ENCODE assay signal across 15 cellular contexts in the genomic region with DNA sequence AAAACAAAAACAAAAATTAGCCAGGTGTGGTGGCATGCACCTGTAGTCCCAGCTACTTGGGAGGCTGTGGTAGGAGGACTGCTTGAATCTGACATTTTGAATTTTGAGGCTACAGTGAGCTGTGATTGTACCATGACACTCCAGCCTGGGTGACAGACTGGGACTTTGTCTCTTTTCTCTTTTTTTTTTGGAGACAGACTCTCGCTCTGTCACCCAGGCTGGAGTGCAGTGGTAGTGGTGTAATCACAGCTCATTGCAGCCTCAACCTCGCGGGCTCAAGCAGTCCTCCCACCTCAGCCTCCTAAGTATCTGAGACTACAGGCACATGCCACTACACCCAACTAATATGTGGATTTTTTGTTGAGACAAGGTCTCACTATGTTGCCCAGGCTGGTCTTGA. TPM values are rescaled to one million over a fixed set of nuclear protein-coding genes. Genes with fewer than 3 reads are reported as not detected.
A peak's percentile ranks its signal among the peaks of the same experiment; 100 is the strongest.
DNase-seq lines count a peak whose midpoint lies in the region; ATAC-seq and TF ChIP-seq lines count a peak whose summit lies in the region.
"Had no signal": no experiment of that assay in that cellular context is flagged by ENCODE, and none has a peak within 500 bp of the region (broad histone marks: within the 10 kb centered on the region; RNA-seq: fewer than 3 reads in every experiment).

No MANE protein-coding gene starts in this region.

- no peak overlapping the region for H3K9ac ChIP-seq in colonic mucosa (ENCODE audit: low read depth in 2 of 2, low read length in 2 of 2)
- H3K9ac ChIP-seq: GM23248 had no signal

- peaks cover 78% of the 10 kb centered on the region for H3K4me1 Mint-ChIP-seq in activated CD4-positive, alpha-beta T cell treated with anti-CD3 and anti-CD28 coated beads, Interleukin-2, amount 10 ng/mL, durations not matched to agents 7 days and 5 days
- H3K4me1 Mint-ChIP-seq in CD4-positive, alpha-beta T cell (ENCODE audit: low read depth): peaks cover 75% of the 10 kb centered on the region
- H3K4me1 Mint-ChIP-seq in activated naive CD8-positive, alpha-beta T cell treated with anti-CD3 and anti-CD28 coated beads, Interleukin-2, amount 10 ng/mL, durations not matched to agents 7 days and 5 days: peaks cover 60% of the 10 kb centered on the region
- H3K4me1 Mint-ChIP-seq in natural killer cell: peaks cover 78 to 79% of the 10 kb centered on the region in 2 donors

- WGBS in ovary, 3 donors: 93 to 100% (median 100%) methylated on average over 3 of the region's 3 CpGs

- CTCF ChIA-PET in activated CD4-positive, alpha-beta T cell treated with anti-CD3 and anti-CD28 coated beads, Interleukin-2, amount 10 ng/mL, durations not matched to agents 7 days and 5 days (lab: Charles Lee): interaction anchor here (0.6 to 0.7 kb wide), 2 partner anchors 158 to 309 kb away, joined by 3 read pairs; no protein-coding TSS in a partner anchor
- CTCF ChIA-PET in CD4-positive, alpha-beta T cell (lab: Charles Lee): no interaction called here

- H3K27ac Mint-ChIP-seq in activated CD4-positive, alpha-beta T cell treated with anti-CD3 and anti-CD28 coated beads, Interleukin-2, amount 10 ng/mL, durations not matched to agents 7 days and 5 days: peak overlapping the region; percentile 25
- peak overlapping the region; percentile 78 for H3K27ac Mint-ChIP-seq in CD4-positive, alpha-beta T cell
- peak overlapping the region; percentile 16 for H3K27ac Mint-ChIP-seq in activated naive CD8-positive, alpha-beta T cell treated with anti-CD3 and anti-CD28 coated beads, Interleukin-2, amount 10 ng/mL, durations not matched to agents 7 days and 5 days
- peak overlapping the region; percentile 81 to 88 for H3K27ac Mint-ChIP-seq in natural killer cell

- no peak for TF ChIP-seq CTCF in CD4-positive, alpha-beta T cell (IDR thresholded peaks at IDR 0.05)
- no peak for TF ChIP-seq CTCF in natural killer cell (IDR thresholded peaks at IDR 0.05)
- no peak for TF ChIP-seq CTCF in colonic mucosa (IDR thresholded peaks at IDR 0.05)
- no peak for TF ChIP-seq CTCF in ovary (IDR thresholded peaks at IDR 0.05)

- no peaks in the 10 kb centered on the region for H3K4me1 ChIP-seq in colonic mucosa
- peaks cover 5% of the 10 kb centered on the region for H3K4me1 ChIP-seq in ovary (ENCODE audit: insufficient read depth)

- peaks cover 46% of the 10 kb centered on the region for H3K36me3 Mint-ChIP-seq in activated CD4-positive, alpha-beta T cell treated with anti-CD3 and anti-CD28 coated beads, Interleukin-2, amount 10 ng/mL, durations not matched to agents 7 days and 5 days (ENCODE audit: low read depth)
- H3K36me3 Mint-ChIP-seq in CD4-positive, alpha-beta T cell (ENCODE audit: low read depth): peaks cover 59% of the 10 kb centered on the region
- H3K36me3 Mint-ChIP-seq in activated naive CD8-positive, alpha-beta T cell treated with anti-CD3 and anti-CD28 coated beads, Interleukin-2, amount 10 ng/mL, durations not matched to agents 7 days and 5 days: peaks cover 39% of the 10 kb centered on the region
- H3K36me3 Mint-ChIP-seq in natural killer cell: no peaks in the 10 kb centered on the region

- no peaks in the 10 kb centered on the region for H3K9me3 ChIP-seq in CD4-positive, alpha-beta T cell (ENCODE audit: control insufficient read depth, low read length)
- no peaks in the 10 kb centered on the region for H3K9me3 ChIP-seq in colonic mucosa
- no peaks in the 10 kb centered on the region for H3K9me3 ChIP-seq in ovary

- H3K27me3 Mint-ChIP-seq in activated CD4-positive, alpha-beta T cell treated with anti-CD3 and anti-CD28 coated beads, Interleukin-2, amount 10 ng/mL, durations not matched to agents 7 days and 5 days: no peaks in the 10 kb centered on the region
- no peaks in the 10 kb centered on the region for H3K27me3 Mint-ChIP-seq in CD4-positive, alpha-beta T cell
- no peaks in the 10 kb centered on the region for H3K27me3 Mint-ChIP-seq in activated naive CD8-positive, alpha-beta T cell treated with anti-CD3 and anti-CD28 coated beads, Interleukin-2, amount 10 ng/mL, durations not matched to agents 7 days and 5 days
- no peaks in the 10 kb centered on the region for H3K27me3 Mint-ChIP-seq in natural killer cell (ENCODE audit: low read depth in 2 of 2)

- H3K27me3 ChIP-seq in CD4-positive, alpha-beta T cell (ENCODE audit: control insufficient read depth, insufficient read depth, low read length): no peaks in the 10 kb centered on the region
- no peaks in the 10 kb centered on the region for H3K27me3 ChIP-seq in colonic mucosa
- H3K27me3 ChIP-seq in ovary: no peaks in the 10 kb centered on the region

- no peak overlapping the region for H3K4me3 Mint-ChIP-seq in activated CD4-positive, alpha-beta T cell treated with anti-CD3 and anti-CD28 coated beads, Interleukin-2, amount 10 ng/mL, durations not matched to agents 7 days and 5 days
- no peak overlapping the region for H3K4me3 Mint-ChIP-seq in CD4-positive, alpha-beta T cell
- H3K4me3 Mint-ChIP-seq in activated naive CD8-positive, alpha-beta T cell treated with anti-CD3 and anti-CD28 coated beads, Interleukin-2, amount 10 ng/mL, durations not matched to agents 7 days and 5 days: no peak overlapping the region
- no peak overlapping the region for H3K4me3 Mint-ChIP-seq in natural killer cell

- POLR2A ChIA-PET in activated CD4-positive, alpha-beta T cell treated with anti-CD3 and anti-CD28 coated beads, Interleukin-2, amount 10 ng/mL, durations not matched to agents 7 days and 5 days (lab: Charles Lee): interaction anchor here (0.6 kb wide), 1 partner anchor 94 kb away, joined by 3 read pairs; no protein-coding TSS in a partner anchor
- POLR2A ChIA-PET in CD4-positive, alpha-beta T cell (lab: Charles Lee): interaction anchor here (0.6 kb wide), 1 partner anchor 431 kb away, joined by 3 read pairs; no protein-coding TSS in a partner anchor
- POLR2A ChIA-PET in activated naive CD8-positive, alpha-beta T cell treated with anti-CD3 and anti-CD28 coated beads, Interleukin-2, amount 10 ng/mL, durations not matched to agents 7 days and 5 days (lab: Charles Lee): no interaction called here

- H3K36me3 ChIP-seq in colonic mucosa: no peaks in the 10 kb centered on the region
- H3K36me3 ChIP-seq in ovary: no peaks in the 10 kb centered on the region

- no peak for TF ChIP-seq EP300 in ovary (IDR thresholded peaks at IDR 0.05)

- intact Hi-C loops in CD4-positive, alpha-beta T cell (cut with DNase I, micrococcal nuclease): loop anchor here in 1 of 2 experiments (2.0 kb wide), 1 partner anchor 14 kb away; no protein-coding TSS in a partner anchor
- intact Hi-C loops in natural killer cell (cut with micrococcal nuclease) (no loop called here), colonic mucosa (cut with DNase I) (no loop called here), ovary (cut with DNase I) (no loop called here)

- DNase-seq in activated CD4-positive, alpha-beta T cell treated with anti-CD3 and anti-CD28 coated beads, Interleukin-2, amount 10 ng/mL, durations not matched to agents 7 days and 5 days: no peak
- no peak for DNase-seq in activated CD4-positive, alpha-beta T cell treated with anti-CD3 and anti-CD28 coated beads, Interleukin-2, amount 50 U/mL, for 1 hour
- no peak for DNase-seq in CD4-positive, alpha-beta T cell
- DNase-seq in activated naive CD8-positive, alpha-beta T cell treated with anti-CD3 and anti-CD28 coated beads, Interleukin-2, amount 10 ng/mL, durations not matched to agents 7 days and 5 days: no peak
- DNase-seq in natural killer cell (no peak), colonic mucosa (no peak), ovary (no peak), SKM-1 treated with dmso at 0.1 percent for 144 hours (lab: John Stamatoyannopoulos, UW; ENCODE audit: unreplicated experiment) (no peak)
- DNase-seq: 8988T, C1 segment of cervical spinal cord, GM23248, NCI-H1417, NCI-H1930, NCI-H2171 treated with DMSO at 0.1 percent for 48 hours, NCI-H82 had no signal

- H3K27ac ChIP-seq in CD4-positive, alpha-beta T cell (ENCODE audit: low read depth, low read length): no peak overlapping the region
- no peak overlapping the region for H3K27ac ChIP-seq in colonic mucosa
- no peak overlapping the region for H3K27ac ChIP-seq in ovary
- H3K27ac ChIP-seq: GM23248 had no signal

- no peak for TF ChIP-seq POLR2A in ovary (IDR thresholded peaks at IDR 0.05)

- no peak for ATAC-seq in CD4-positive, alpha-beta T cell (ENCODE audit: poor library complexity)
- ATAC-seq in activated naive CD8-positive, alpha-beta T cell treated with anti-CD3 and anti-CD28 coated beads, Interleukin-2, amount 10 ng/mL, durations not matched to agents 7 days and 5 days (ENCODE audit: low read depth): no peak
- peak; percentile 36 to 47 (median 40) for ATAC-seq in natural killer cell

- H3K4me3 ChIP-seq in colonic mucosa (no peak overlapping the region), ovary (no peak overlapping the region)
- H3K4me3 ChIP-seq: GM23248 had no signal

- H3K9me3 Mint-ChIP-seq in activated CD4-positive, alpha-beta T cell treated with anti-CD3 and anti-CD28 coated beads, Interleukin-2, amount 10 ng/mL, durations not matched to agents 7 days and 5 days: no peaks in the 10 kb centered on the region
- H3K9me3 Mint-ChIP-seq in CD4-positive, alpha-beta T cell: no peaks in the 10 kb centered on the region
- no peaks in the 10 kb centered on the region for H3K9me3 Mint-ChIP-seq in activated naive CD8-positive, alpha-beta T cell treated with anti-CD3 and anti-CD28 coated beads, Interleukin-2, amount 10 ng/mL, durations not matched to agents 7 days and 5 days
- H3K9me3 Mint-ChIP-seq in natural killer cell: no peaks in the 10 kb centered on the region

RNA-seq across cellular contexts. Expression of a gene that starts 35.6 kb away (rescaled TPM):
- 100 to 1,000 TPM; 223 to 283 TPM for total RNA-seq in activated CD4-positive, alpha-beta T cell treated with anti-CD3 and anti-CD28 coated beads, Interleukin-2, amount 10 ng/mL, durations not matched to agents 7 days and 5 days
- 100 to 1,000 TPM; 170 to 186 TPM for total RNA-seq in CD4-positive, alpha-beta T cell
- total RNA-seq in activated naive CD8-positive, alpha-beta T cell treated with anti-CD3 and anti-CD28 coated beads, Interleukin-2, amount 10 ng/mL, durations not matched to agents 7 days and 5 days: 100 to 1,000 TPM; 240 to 243 TPM
- 100 to 1,000 TPM; 252 to 376 (median 311) TPM for total RNA-seq in natural killer cell
- 1 to 10 TPM; 7.0 to 7.9 TPM for total RNA-seq in colonic mucosa
- total RNA-seq in ovary: 10 to 100 TPM in 6 of 7 donors, 1 to 10 TPM in 1; 9.2 to 60.0 (median 11.5) TPM
- 10 to 100 TPM in 1 of 2 donors, 1 to 10 TPM in 1; 2.6 to 10.1 TPM for polyA plus RNA-seq in ovary

Comparison
In these comparisons a context has a peak if more than half of its experiments do, and no peak if none do; other contexts are left out.
1. H3K27ac Mint-ChIP-seq: peak in every context shown above with its lines; median percentile 84 in natural killer cell; 78 in CD4-positive, alpha-beta T cell; 25 in activated CD4-positive, alpha-beta T cell treated with anti-CD3 and anti-CD28 coated beads, Interleukin-2, amount 10 ng/mL, durations not matched to agents 7 days and 5 days; 16 in activated naive CD8-positive, alpha-beta T cell treated with anti-CD3 and anti-CD28 coated beads, Interleukin-2, amount 10 ng/mL, durations not matched to agents 7 days and 5 days.
2. ATAC-seq: peak in natural killer cell (3 of 3); none in CD4-positive, alpha-beta T cell (single experiment) and activated naive CD8-positive, alpha-beta T cell treated with anti-CD3 and anti-CD28 coated beads, Interleukin-2, amount 10 ng/mL, durations not matched to agents 7 days and 5 days (single experiment).